ENCODE assay signal across 14 cellular contexts in genomic region chr15:30923429-30923828, GRCh38. TPM values are rescaled to one million over a fixed set of nuclear protein-coding genes. Genes with fewer than 3 reads are reported as not detected.
A peak's percentile ranks its signal among the peaks of the same experiment; 100 is the strongest.
DNase-seq lines count a peak whose midpoint lies in the region; ATAC-seq and TF ChIP-seq lines count a peak whose summit lies in the region.
"Had no signal": no experiment of that assay in that cellular context is flagged by ENCODE, and none has a peak within 500 bp of the region (broad histone marks: within the 10 kb centered on the region; RNA-seq: fewer than 3 reads in every experiment).

No MANE protein-coding gene starts in this region.

- H2BK5ac ChIP-seq in mesenchymal stem cell (ENCODE audit: low read depth, low read length, poor library complexity, severe bottlenecking), result no peak overlapping the region

- H3K14ac ChIP-seq in mesenchymal stem cell (ENCODE audit: low read length in 2 of 2), result no peak overlapping the region

- peak overlapping the region; percentile 73 for H2AK5ac ChIP-seq in mesenchymal stem cell (ENCODE audit: low read length, severe bottlenecking)

- H3K36me3 ChIP-seq in NT2/D1 (ENCODE audit: insufficient read depth, insufficient read length, low read length) (peaks cover 72% of the 10 kb centered on the region), mesenchymal stem cell (ENCODE audit: control insufficient read depth in 1 of 2, insufficient read depth in 2 of 2, low read depth in 1 of 2, low read length in 2 of 2) (peaks cover 40 to 91% of the 10 kb centered on the region in 2 experiments)

- H3K4me3 Mint-ChIP-seq in endothelial cell (ENCODE audit: unreplicated experiment), result peak overlapping the region; percentile 2
- no peak overlapping the region for H3K4me3 Mint-ChIP-seq in stimulated activated memory B cell treated with anti-CD40 and anti-IgM and Interleukin-4, amounts not matched to agents 10 μg/mL and 1 μg/mL and 100 μg/mL, for 72 hours
- H3K4me3 Mint-ChIP-seq: CD4-positive, CD25-positive, alpha-beta regulatory T cell had no signal

- WGBS in mesenchymal stem cell, result 95% methylated on average over 7 of the region's 7 CpGs

- H3K79me1 ChIP-seq in mesenchymal stem cell (replicated peaks; ENCODE audit: low read length, poor library complexity, severe bottlenecking), result peaks cover 4% of the 10 kb centered on the region

- peak overlapping the region; percentile 94 for H3K27ac ChIP-seq in mesenchymal stem cell (ENCODE audit: low read length, poor library complexity, severe bottlenecking)
- H3K27ac ChIP-seq: HL-60, PC-9 had no signal

- no peak overlapping the region for H3K4ac ChIP-seq in mesenchymal stem cell (ENCODE audit: low read depth in 1 of 2, low read length in 2 of 2)

- H3K4me2 ChIP-seq in mesenchymal stem cell (ENCODE audit: low read length, poor library complexity, severe bottlenecking), result no peak overlapping the region
- H3K4me2 ChIP-seq: PC-9 had no signal

- H3K4me1 Mint-ChIP-seq in endothelial cell (ENCODE audit: unreplicated experiment), result peaks cover 15% of the 10 kb centered on the region
- H3K4me1 Mint-ChIP-seq in stimulated activated memory B cell treated with anti-CD40 and anti-IgM and Interleukin-4, amounts not matched to agents 10 μg/mL and 1 μg/mL and 100 μg/mL, for 72 hours, result peaks cover 7% of the 10 kb centered on the region
- H3K4me1 Mint-ChIP-seq: CD4-positive, CD25-positive, alpha-beta regulatory T cell had no signal

- H2BK12ac ChIP-seq in mesenchymal stem cell (ENCODE audit: low read length in 2 of 2), result no peak overlapping the region

- no peak for ATAC-seq in stimulated activated memory B cell treated with anti-CD40 and anti-IgM and Interleukin-4, amounts not matched to agents 10 μg/mL and 1 μg/mL and 100 μg/mL, for 72 hours
- no peak for ATAC-seq in HG03139 (IDR thresholded peaks at IDR 0.05; ENCODE audit: unreplicated experiment)

- H3K4me3 ChIP-seq in NT2/D1 (ENCODE audit: insufficient read length, low read depth) (no peak overlapping the region), mesenchymal stem cell (ENCODE audit: insufficient read depth in 1 of 2, low read depth in 1 of 2, low read length in 2 of 2) (no peak overlapping the region)
- H3K4me3 ChIP-seq: PC-9 had no signal

- H3K4me1 ChIP-seq in NT2/D1 (ENCODE audit: insufficient read depth, insufficient read length) (peaks cover 5% of the 10 kb centered on the region), mesenchymal stem cell (ENCODE audit: control insufficient read depth, insufficient read depth, low read depth, low read length) (peaks cover 37% of the 10 kb centered on the region)

- H3K27ac Mint-ChIP-seq in endothelial cell (ENCODE audit: unreplicated experiment), result no peak overlapping the region
- H3K27ac Mint-ChIP-seq in stimulated activated memory B cell treated with anti-CD40 and anti-IgM and Interleukin-4, amounts not matched to agents 10 μg/mL and 1 μg/mL and 100 μg/mL, for 72 hours, result peak overlapping the region; percentile 59
- H3K27ac Mint-ChIP-seq: CD4-positive, CD25-positive, alpha-beta regulatory T cell had no signal

- H2BK120ac ChIP-seq in mesenchymal stem cell (ENCODE audit: low read depth, low read length), result no peak overlapping the region

- no peak overlapping the region for H3K23ac ChIP-seq in mesenchymal stem cell (ENCODE audit: low read length in 2 of 2)

- H2AFZ ChIP-seq in mesenchymal stem cell (ENCODE audit: low read depth, low read length), result no peak overlapping the region
- H2AFZ ChIP-seq: PC-9 had no signal

- peaks cover 14% of the 10 kb centered on the region for H3K36me3 Mint-ChIP-seq in endothelial cell (ENCODE audit: low read depth, unreplicated experiment)
- H3K36me3 Mint-ChIP-seq in stimulated activated memory B cell treated with anti-CD40 and anti-IgM and Interleukin-4, amounts not matched to agents 10 μg/mL and 1 μg/mL and 100 μg/mL, for 72 hours, result peaks cover 70% of the 10 kb centered on the region

- H3K9me3 Mint-ChIP-seq in endothelial cell (ENCODE audit: unreplicated experiment), result no peaks in the 10 kb centered on the region
- H3K9me3 Mint-ChIP-seq in stimulated activated memory B cell treated with anti-CD40 and anti-IgM and Interleukin-4, amounts not matched to agents 10 μg/mL and 1 μg/mL and 100 μg/mL, for 72 hours, result no peaks in the 10 kb centered on the region
- H3K9me3 Mint-ChIP-seq: CD4-positive, CD25-positive, alpha-beta regulatory T cell had no signal

- H3K9me3 ChIP-seq in NT2/D1 (ENCODE audit: insufficient read depth, low read length), result no peaks in the 10 kb centered on the region
- H3K9me3 ChIP-seq in mesenchymal stem cell (ENCODE audit: control insufficient read depth, low read length), result no peaks in the 10 kb centered on the region

- no peak overlapping the region for H4K91ac ChIP-seq in mesenchymal stem cell (ENCODE audit: low read length)

- H3K9ac ChIP-seq in NT2/D1 (ENCODE audit: insufficient read length, low read depth) (peak overlapping the region; percentile 56), mesenchymal stem cell (ENCODE audit: low read length) (no peak overlapping the region)

- no peak overlapping the region for H3K18ac ChIP-seq in mesenchymal stem cell (ENCODE audit: low read depth in 1 of 2, low read length in 2 of 2)

- no peak overlapping the region for H4K8ac ChIP-seq in mesenchymal stem cell (ENCODE audit: low read length)

- no peak overlapping the region for H2BK15ac ChIP-seq in mesenchymal stem cell (ENCODE audit: low read depth, poor library complexity, severe bottlenecking)

- DNase-seq in NT2/D1 (ENCODE audit: low read depth, low spot score) (no peak), endothelial cell (ENCODE audit: low spot score) (no peak), mesenchymal stem cell (no peak), NCI-H524 treated with DMSO at 0.1 percent for 48 hours (lab: John Stamatoyannopoulos, UW) (no peak)
- no peak for DNase-seq in activated CD4-positive, alpha-beta T cell treated with anti-CD3 and anti-CD28 coated beads for 48 hours
- no peak for DNase-seq in activated CD8-positive, alpha-beta memory T cell treated with anti-CD3 and anti-CD28 coated beads for 24 hours
- DNase-seq: CD4-positive, CD25-positive, alpha-beta regulatory T cell; effector memory CD4-positive, alpha-beta T cell; PC-9; stimulated activated CD4-positive, alpha-beta T cell treated with anti-CD3 and anti-CD28 coated beads, Interleukin-12 subunit alpha, Interleukin-12 subunit beta, amount 100 ng/mL, for 4 hours; T-helper 9 cell had no signal

- TF ChIP-seq CTCF in endothelial cell (IDR thresholded peaks at IDR 0.05; ENCODE audit: unreplicated experiment), result no peak

- H3K27me3 Mint-ChIP-seq in endothelial cell (ENCODE audit: unreplicated experiment), result peaks cover 2% of the 10 kb centered on the region
- no peaks in the 10 kb centered on the region for H3K27me3 Mint-ChIP-seq in stimulated activated memory B cell treated with anti-CD40 and anti-IgM and Interleukin-4, amounts not matched to agents 10 μg/mL and 1 μg/mL and 100 μg/mL, for 72 hours
- H3K27me3 Mint-ChIP-seq: CD4-positive, CD25-positive, alpha-beta regulatory T cell had no signal

- no peaks in the 10 kb centered on the region for H3K27me3 ChIP-seq in NT2/D1 (ENCODE audit: insufficient read depth, insufficient read length)
- no peaks in the 10 kb centered on the region for H3K27me3 ChIP-seq in mesenchymal stem cell (ENCODE audit: control insufficient read depth in 1 of 2, insufficient read depth in 1 of 2, low read length in 2 of 2)

RNA-seq across cellular contexts. Expression of gene FAN1, which starts 19.7 kb away (rescaled TPM):
- 17.5 TPM for total RNA-seq in endothelial cell (ENCODE audit: unreplicated experiment)
- 4.5 TPM for polyA plus RNA-seq in mesenchymal stem cell (2013, experiment 1 of 2)
- 5.7 TPM for polyA plus RNA-seq in mesenchymal stem cell (2013, experiment 2 of 2)
